Comparison of ENCODE assay signal across 14 cellular contexts in the genomic region with DNA sequence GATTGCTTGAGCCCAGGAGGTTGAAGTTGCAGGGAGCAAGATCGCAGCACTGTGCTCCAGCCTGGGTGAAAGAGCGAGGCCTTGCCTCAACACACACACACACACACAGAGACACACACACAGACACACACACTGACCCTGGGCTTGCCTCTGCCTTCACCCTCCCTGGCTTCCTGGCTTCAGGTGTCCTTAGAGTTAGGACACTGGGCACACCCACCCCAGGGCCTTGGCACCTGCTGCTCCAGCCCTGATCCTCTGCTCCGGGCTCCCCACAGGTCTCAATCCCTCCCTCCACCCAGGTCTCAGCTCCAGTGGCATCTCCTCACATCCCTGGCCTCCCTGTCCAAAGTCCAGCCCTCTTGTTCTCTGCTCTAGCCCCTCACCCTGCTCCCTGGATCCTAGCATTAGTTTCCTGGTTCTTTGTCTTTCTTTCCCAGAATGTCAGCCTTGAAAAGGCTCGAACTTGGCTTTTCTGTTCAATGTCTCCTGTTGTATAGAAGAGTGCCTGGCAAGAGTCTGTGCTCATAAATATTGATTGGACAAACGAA.
DNase-seq lines count a peak whose midpoint lies in the region; ATAC-seq, FAIRE-seq and TF ChIP-seq lines count a peak whose summit lies in the region.
"Had no signal": no experiment of that assay in that cellular context is flagged by ENCODE, and none has a peak within 500 bp of the region (broad histone marks: within the 10 kb centered on the region; RNA-seq: fewer than 3 reads in every experiment).

No MANE protein-coding gene starts in this region.

- no peak overlapping the region for H4K8ac ChIP-seq in IMR-90 (ENCODE audit: low read depth in 2 of 2, low read length in 2 of 2)

- no peak overlapping the region for H4K91ac ChIP-seq in IMR-90 (ENCODE audit: insufficient read depth, low read depth, low read length)

- no peak overlapping the region for H2BK5ac ChIP-seq in IMR-90 (ENCODE audit: low read depth, low read length, poor library complexity, severe bottlenecking)

- H3K4me3 ChIP-seq in IMR-90 (ENCODE audit: insufficient read depth, low read depth, low read length) (no peak overlapping the region), dorsolateral prefrontal cortex (no peak overlapping the region), spleen (no peak overlapping the region)

- no peaks in the 10 kb centered on the region for H3K36me3 ChIP-seq in IMR-90 (ENCODE audit: control insufficient read depth, insufficient read depth, low read length)
- no peaks in the 10 kb centered on the region for H3K36me3 ChIP-seq in spleen

- H4K20me1 ChIP-seq in IMR-90 (ENCODE audit: insufficient read depth, low read length), result no peaks in the 10 kb centered on the region

- intact Hi-C loops in IMR-90 (cut with micrococcal nuclease) (no loop called here), dorsolateral prefrontal cortex (cut with DNase I) (loop anchor here in 1 of 2 donors (5.0 kb wide), 1 partner anchor 86 kb away; no protein-coding TSS in a partner anchor), spleen (cut with DNase I; ENCODE audit: low total_unique reads) (no loop called here)

- H3K9me3 Mint-ChIP-seq in memory B cell, result peaks cover 9% of the 10 kb centered on the region

- dilution Hi-C loops in IMR-90 (cut with HindIII; ENCODE audit: low sequenced_read_pairs, unreplicated experiment), result no loop called here

- FAIRE-seq in GM12892 (lab: Jason Lieb, UNC), result no peak
- FAIRE-seq: astrocyte had no signal

- CTCF ChIA-PET in IMR-90 (lab: Yijun Ruan, JAX), result no interaction called here

- H3K4me2 ChIP-seq in IMR-90 (ENCODE audit: low read depth, low read length), result no peak overlapping the region
- H3K4me2 ChIP-seq: SK-N-SH had no signal

- peak overlapping the region; percentile 73; the same call in 1 of the 2 replicates for H2AK5ac ChIP-seq in IMR-90 (ENCODE audit: low read depth, low read length)

- H2AK9ac ChIP-seq in IMR-90 (replicated peaks; ENCODE audit: low read depth, low read length, poor library complexity), result no peak overlapping the region

- H4K5ac ChIP-seq in IMR-90 (ENCODE audit: low read depth, low read length), result no peak overlapping the region

- ATAC-seq in IMR-90 (ENCODE audit: low read depth), result no peak
- no peak for ATAC-seq in memory B cell (ENCODE audit: low read depth)
- ATAC-seq: activated CD8-positive, alpha-beta T cell treated with anti-CD3 and anti-CD28 coated beads, Interleukin-2, amount 10 ng/mL, durations not matched to agents 7 days and 5 days had no signal

- DNase-seq in IMR-90, result no peak
- no peak for DNase-seq in dorsolateral prefrontal cortex
- no peak for DNase-seq in memory B cell (ENCODE audit: low spot score in 2 of 2)
- DNase-seq in spleen, result peak; percentile 44
- DNase-seq in activated CD4-positive, alpha-beta T cell treated with anti-CD3 and anti-CD28 coated beads, Interleukin-2, amount 50 U/mL, for 1 hour, result no peak
- DNase-seq in activated gamma-delta T cell treated with Interleukin-2 at 50 U/mL for 16 hours, result no peak
- DNase-seq in GM12892 (ENCODE audit: insufficient read length), result no peak
- DNase-seq: activated CD8-positive, alpha-beta T cell treated with anti-CD3 and anti-CD28 coated beads, Interleukin-2, amount 10 ng/mL, durations not matched to agents 7 days and 5 days; CD4-positive, alpha-beta T cell; NCI-H1417 treated with DMSO at 0.1 percent for 48 hours; NCI-H345 had no signal

- peaks cover 6% of the 10 kb centered on the region for H3K36me3 Mint-ChIP-seq in memory B cell

- TF ChIP-seq POLR2A in IMR-90 (IDR thresholded peaks at IDR 0.05; ENCODE audit: low read depth, low read length) (no peak), spleen (IDR thresholded peaks at IDR 0.05) (no peak), GM12892 (IDR thresholded peaks at IDR 0.05; ENCODE audit: low read depth, low read length) (no peak)

- no peak overlapping the region for H3K14ac ChIP-seq in IMR-90 (replicated peaks; ENCODE audit: low read depth, low read length)

- no peak overlapping the region for H3K4me3 Mint-ChIP-seq in memory B cell
- H3K4me3 Mint-ChIP-seq: activated CD8-positive, alpha-beta T cell treated with anti-CD3 and anti-CD28 coated beads, Interleukin-2, amount 10 ng/mL, durations not matched to agents 7 days and 5 days; CD4-positive, alpha-beta T cell had no signal

- POLR2A ChIA-PET in IMR-90 (lab: Charles Lee; ENCODE audit: unreplicated experiment), result no interaction called here

- H3K9me3 ChIP-seq in IMR-90 (ENCODE audit: control insufficient read depth, insufficient read depth, low read length), result no peaks in the 10 kb centered on the region; the same call in 1 of the 2 replicates
- H3K9me3 ChIP-seq in spleen, result no peaks in the 10 kb centered on the region
- H3K9me3 ChIP-seq: SK-N-SH had no signal

- peaks cover 15% of the 10 kb centered on the region for H3K27me3 Mint-ChIP-seq in memory B cell
- H3K27me3 Mint-ChIP-seq: CD4-positive, alpha-beta T cell had no signal

- no peak overlapping the region for H3K56ac ChIP-seq in IMR-90 (ENCODE audit: extremely low read depth, insufficient read depth, low read length)

- no peak overlapping the region for H2BK120ac ChIP-seq in IMR-90 (ENCODE audit: low read depth, low read length)

- in situ Hi-C loops in IMR-90 (cut with MboI; ENCODE audit: low sequenced_read_pairs), result no loop called here

- H2AFZ ChIP-seq in IMR-90 (replicated peaks; ENCODE audit: low read length, poor library complexity), result no peak overlapping the region

- WGBS in IMR-90 (ENCODE audit: extremely low coverage in 2 of 2, insufficient read length in 1 of 2), 2 experiments, result 71% methylated on average over 1 of the region's 5 CpGs; no CpG with 5 or more reads in 1 of the 2 experiments
- 75 to 89% (median 81%) methylated on average over 4 to 5 of the region's 5 CpGs for WGBS in spleen, 5 donors

- TF ChIP-seq CTCF in IMR-90 (conservative IDR thresholded peaks at IDR 0.05; ENCODE audit: low read depth, low read length) (no peak), dorsolateral prefrontal cortex (IDR thresholded peaks at IDR 0.05 in 54 of 56, conservative IDR thresholded peaks at IDR 0.05 in 2 of 56; ENCODE audit: low read depth in 1 of 56, partially characterized antibody in 56 of 56) (no peak), spleen (IDR thresholded peaks at IDR 0.05 in 8 of 11, conservative IDR thresholded peaks at IDR 0.05 in 3 of 11) (no peak)

- no peaks in the 10 kb centered on the region; a peak in 1 of 4 replicates for H3K79me1 ChIP-seq in IMR-90 (ENCODE audit: low read depth in 1 of 2, low read length in 2 of 2)

- TF ChIP-seq RAD21 in IMR-90 (IDR thresholded peaks at IDR 0.05; ENCODE audit: low read length), result no peak

- H3K9me1 ChIP-seq in IMR-90 (ENCODE audit: insufficient read depth, low read length), result 0 out of 2 replicates have a peak, but pooled peaks cover 5% of the 10 kb centered on the region

- H3K27ac ChIP-seq in IMR-90 (ENCODE audit: insufficient read depth, low read length), result no peak overlapping the region
- H3K27ac ChIP-seq in dorsolateral prefrontal cortex, result peak overlapping the region in 37 of 59 donors; percentile 1 to 87 (median 51)
- H3K27ac ChIP-seq in spleen, result no peak overlapping the region
- H3K27ac ChIP-seq: HL-60 had no signal

- H3K4me1 Mint-ChIP-seq in memory B cell, result peaks cover 22% of the 10 kb centered on the region

- H3K4ac ChIP-seq in IMR-90 (ENCODE audit: low read depth, low read length), result no peak overlapping the region

- H3K27me3 ChIP-seq in IMR-90 (ENCODE audit: control insufficient read depth, insufficient read depth, low read length) (no peaks in the 10 kb centered on the region), dorsolateral prefrontal cortex (no peaks in the 10 kb centered on the region), spleen (replicated peaks in 1 of 7) (no peaks in the 10 kb centered on the region)

- no peak overlapping the region for H3K18ac ChIP-seq in IMR-90 (ENCODE audit: low read depth, low read length)

- no peak overlapping the region for H3K9ac ChIP-seq in IMR-90 (ENCODE audit: low read depth, low read length)
- H3K9ac ChIP-seq: SK-N-SH had no signal

- H2BK20ac ChIP-seq in IMR-90 (ENCODE audit: low read depth, low read length), result no peak overlapping the region; the same call in 1 of the 2 replicates

- peak overlapping the region; percentile 62 for H3K27ac Mint-ChIP-seq in memory B cell
- H3K27ac Mint-ChIP-seq: CD4-positive, alpha-beta T cell had no signal

- no TSS peak for BruUV-seq in IMR-90 (replicated peaks; lab: Mats Ljungman, UMichigan)

- H3K23ac ChIP-seq in IMR-90 (ENCODE audit: low read depth, low read length), result no peak overlapping the region

- H3K4me1 ChIP-seq in IMR-90 (ENCODE audit: control insufficient read depth, insufficient read depth, low read length) (peaks cover 14% of the 10 kb centered on the region), spleen (peaks cover 8 to 19% (median 11%) of the 10 kb centered on the region in 6 donors)

- H2BK15ac ChIP-seq in IMR-90 (ENCODE audit: low read depth, low read length), result no peak overlapping the region; the same call in 2 of the 3 replicates

TF ChIP-seq in IMR-90, 13 proteins besides CTCF, POLR2A, EP300 and RAD21 (continues in another document):
- TF ChIP-seq RFX5 (IDR thresholded peaks at IDR 0.05; ENCODE audit: low read depth, low read length) (no peak), MAZ (IDR thresholded peaks at IDR 0.05; ENCODE audit: borderline replicate concordance, low read depth, low read length) (no peak), RCOR1 (IDR thresholded peaks at IDR 0.05; ENCODE audit: insufficient replicate concordance, low read length) (no peak), BHLHE40 (IDR thresholded peaks at IDR 0.05; ENCODE audit: low read depth, low read length) (no peak), MAFK (IDR thresholded peaks at IDR 0.05; ENCODE audit: low read depth, low read length) (no peak), FOS (IDR thresholded peaks at IDR 0.05; ENCODE audit: low read depth, low read length) (no peak)
- TF ChIP-seq, protein P1, sequence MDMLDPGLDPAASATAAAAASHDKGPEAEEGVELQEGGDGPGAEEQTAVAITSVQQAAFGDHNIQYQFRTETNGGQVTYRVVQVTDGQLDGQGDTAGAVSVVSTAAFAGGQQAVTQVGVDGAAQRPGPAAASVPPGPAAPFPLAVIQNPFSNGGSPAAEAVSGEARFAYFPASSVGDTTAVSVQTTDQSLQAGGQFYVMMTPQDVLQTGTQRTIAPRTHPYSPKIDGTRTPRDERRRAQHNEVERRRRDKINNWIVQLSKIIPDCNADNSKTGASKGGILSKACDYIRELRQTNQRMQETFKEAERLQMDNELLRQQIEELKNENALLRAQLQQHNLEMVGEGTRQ (IDR thresholded peaks at IDR 0.05; ENCODE audit: low read depth, low read length), result no peak
- TF ChIP-seq, protein P2, sequence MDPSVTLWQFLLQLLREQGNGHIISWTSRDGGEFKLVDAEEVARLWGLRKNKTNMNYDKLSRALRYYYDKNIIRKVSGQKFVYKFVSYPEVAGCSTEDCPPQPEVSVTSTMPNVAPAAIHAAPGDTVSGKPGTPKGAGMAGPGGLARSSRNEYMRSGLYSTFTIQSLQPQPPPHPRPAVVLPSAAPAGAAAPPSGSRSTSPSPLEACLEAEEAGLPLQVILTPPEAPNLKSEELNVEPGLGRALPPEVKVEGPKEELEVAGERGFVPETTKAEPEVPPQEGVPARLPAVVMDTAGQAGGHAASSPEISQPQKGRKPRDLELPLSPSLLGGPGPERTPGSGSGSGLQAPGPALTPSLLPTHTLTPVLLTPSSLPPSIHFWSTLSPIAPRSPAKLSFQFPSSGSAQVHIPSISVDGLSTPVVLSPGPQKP (IDR thresholded peaks at IDR 0.05; ENCODE audit: borderline replicate concordance, low read depth, low read length), result no peak

Comparison
In these comparisons a context has a peak if more than half of its experiments do, and no peak if none do; other contexts are left out.
1. H3K27ac ChIP-seq: peak in dorsolateral prefrontal cortex (37 of 59); none in IMR-90 (single experiment) and spleen (0 of 8).